In the genomic region with DNA sequence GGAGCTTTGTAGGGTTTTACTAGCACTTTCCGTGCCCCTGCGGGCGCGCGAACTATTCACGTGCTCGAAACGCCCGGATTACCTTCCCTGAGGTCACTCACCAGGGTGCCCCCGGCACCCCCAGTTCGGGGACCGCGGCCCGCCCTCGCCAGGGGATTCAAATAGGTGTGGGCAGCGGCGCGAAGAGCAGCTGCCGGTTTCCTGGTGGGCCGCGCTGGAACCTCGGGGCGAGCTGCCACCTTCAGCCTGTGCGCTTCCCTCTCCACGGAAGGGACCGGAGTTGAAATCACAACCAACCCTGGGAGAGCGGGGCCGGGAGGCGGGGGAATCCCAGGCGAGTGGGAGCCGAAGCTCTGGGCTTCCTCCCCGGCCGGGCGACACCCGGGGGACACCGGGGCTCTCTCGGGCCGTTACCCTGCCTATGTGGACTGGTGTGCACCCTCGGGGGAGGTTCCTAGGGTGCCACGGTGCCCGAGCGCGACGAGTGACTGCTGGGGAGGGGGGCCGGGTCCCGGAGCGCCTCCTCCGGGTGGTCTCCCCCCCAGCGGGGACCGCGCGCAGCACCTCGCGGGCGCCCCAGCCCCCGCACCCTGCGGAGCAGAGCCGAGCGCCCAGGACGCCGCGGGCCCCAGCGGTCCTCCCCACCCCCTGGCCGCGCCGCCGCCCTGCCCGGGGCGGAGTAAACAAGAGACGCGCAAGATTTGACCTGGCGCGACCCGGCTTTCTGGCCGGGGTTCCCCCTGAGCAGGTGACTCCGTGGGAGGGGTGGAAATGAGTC, we compare ENCODE assay signal across 8 cellular contexts. TPM values are rescaled to one million over a fixed set of nuclear protein-coding genes. Genes with fewer than 3 reads are reported as not detected.
DNase-seq lines count a peak whose midpoint lies in the region; ATAC-seq and TF ChIP-seq lines count a peak whose summit lies in the region.

No MANE protein-coding gene starts in this region.

- peak overlapping the region; percentile 92 for H3K4me3 Mint-ChIP-seq in activated T-helper 1 cell treated with anti-CD3 and anti-CD28 coated beads, Interleukin-12 subunit alpha, Interleukin-12 subunit beta, Interleukin-2, Interleukin-4 antibody, amounts not matched to agents 30 ng/mL and 10 ng/mL and 1 ng/mL, durations not matched to agents 14 hours and 24 hours and 36 hours
- peak overlapping the region; percentile 91 for H3K4me3 Mint-ChIP-seq in natural killer cell
- H3K4me3 Mint-ChIP-seq in stimulated activated naive CD8-positive, alpha-beta T cell treated with anti-CD3 and anti-CD28 coated beads, Interleukin-15, Interleukin-2, amounts not matched to agents 100 ng/mL and 50 ng/mL, for 24 hours, result peak overlapping the region; percentile 90

- peaks cover 36% of the 10 kb centered on the region for H3K4me1 Mint-ChIP-seq in activated T-helper 1 cell treated with anti-CD3 and anti-CD28 coated beads, Interleukin-12 subunit alpha, Interleukin-12 subunit beta, Interleukin-2, Interleukin-4 antibody, amounts not matched to agents 30 ng/mL and 10 ng/mL and 1 ng/mL, durations not matched to agents 14 hours and 24 hours and 36 hours (ENCODE audit: low read depth)
- peaks cover 33 to 34% of the 10 kb centered on the region in 2 donors for H3K4me1 Mint-ChIP-seq in natural killer cell
- H3K4me1 Mint-ChIP-seq in stimulated activated naive CD8-positive, alpha-beta T cell treated with anti-CD3 and anti-CD28 coated beads, Interleukin-15, Interleukin-2, amounts not matched to agents 100 ng/mL and 50 ng/mL, for 24 hours (ENCODE audit: low read depth), result peaks cover 41% of the 10 kb centered on the region

- H3K4me2 ChIP-seq in PC-9 (peak overlapping the region; percentile 93), fibroblast of lung (ENCODE audit: extremely low read depth, insufficient read depth, low read length) (peak overlapping the region; percentile 92)

- TF ChIP-seq CTCF in PC-9 (conservative IDR thresholded peaks at IDR 0.05) (no peak), fibroblast of lung (conservative IDR thresholded peaks at IDR 0.05 in 1 of 2, IDR thresholded peaks at IDR 0.05 in 1 of 2; ENCODE audit: low read depth in 1 of 2, low read length in 2 of 2) (no peak), natural killer cell (IDR thresholded peaks at IDR 0.05) (no peak)

- peaks cover 31% of the 10 kb centered on the region for H3K4me1 ChIP-seq in PC-9 (replicated peaks; ENCODE audit: insufficient read depth)
- H3K4me1 ChIP-seq in fibroblast of lung (ENCODE audit: control insufficient read depth, extremely low read depth, insufficient read depth, low read length), result peaks cover 7% of the 10 kb centered on the region

- intact Hi-C loops in PC-9 (cut with micrococcal nuclease; ENCODE audit: unreplicated experiment) (loop anchor here (1.0 to 10.0 kb wide), 11 partner anchors 45 to 728 kb away; a partner anchor contains a TSS), natural killer cell (cut with micrococcal nuclease) (loop anchor here (1.0 to 10.0 kb wide), 5 partner anchors 34 to 1408 kb away; no protein-coding TSS in a partner anchor)
- intact Hi-C loops in activated T-helper 1 cell treated with anti-CD3 and anti-CD28 coated beads, Interleukin-12 subunit alpha, Interleukin-12 subunit beta, Interleukin-2, Interleukin-4 antibody, amounts not matched to agents 30 ng/mL and 10 ng/mL and 1 ng/mL, durations not matched to agents 14 hours and 24 hours and 36 hours (cut with micrococcal nuclease), result loop anchor here (1.0 to 10.0 kb wide), 11 partner anchors 45 to 1148 kb away; a partner anchor contains a TSS

- H3K27me3 Mint-ChIP-seq in activated T-helper 1 cell treated with anti-CD3 and anti-CD28 coated beads, Interleukin-12 subunit alpha, Interleukin-12 subunit beta, Interleukin-2, Interleukin-4 antibody, amounts not matched to agents 30 ng/mL and 10 ng/mL and 1 ng/mL, durations not matched to agents 14 hours and 24 hours and 36 hours (ENCODE audit: insufficient read depth), result peaks cover 6% of the 10 kb centered on the region
- H3K27me3 Mint-ChIP-seq in natural killer cell (ENCODE audit: low read depth in 2 of 2), result no peaks in the 10 kb centered on the region
- peaks cover 3% of the 10 kb centered on the region for H3K27me3 Mint-ChIP-seq in stimulated activated naive CD8-positive, alpha-beta T cell treated with anti-CD3 and anti-CD28 coated beads, Interleukin-15, Interleukin-2, amounts not matched to agents 100 ng/mL and 50 ng/mL, for 24 hours

- H3F3A ChIP-seq in PC-9 (ENCODE audit: insufficient read depth, low read depth), result peaks cover 13% of the 10 kb centered on the region

- H3K36me3 Mint-ChIP-seq in activated T-helper 1 cell treated with anti-CD3 and anti-CD28 coated beads, Interleukin-12 subunit alpha, Interleukin-12 subunit beta, Interleukin-2, Interleukin-4 antibody, amounts not matched to agents 30 ng/mL and 10 ng/mL and 1 ng/mL, durations not matched to agents 14 hours and 24 hours and 36 hours (ENCODE audit: low read depth), result peaks cover 4% of the 10 kb centered on the region
- no peaks in the 10 kb centered on the region for H3K36me3 Mint-ChIP-seq in natural killer cell
- peaks cover 10% of the 10 kb centered on the region for H3K36me3 Mint-ChIP-seq in stimulated activated naive CD8-positive, alpha-beta T cell treated with anti-CD3 and anti-CD28 coated beads, Interleukin-15, Interleukin-2, amounts not matched to agents 100 ng/mL and 50 ng/mL, for 24 hours (ENCODE audit: low read depth)

- H3K9me2 ChIP-seq in PC-9 (ENCODE audit: insufficient read depth), result no peaks in the 10 kb centered on the region; the same call in 1 of the 2 replicates

- H3K27me3 ChIP-seq in PC-9 (ENCODE audit: insufficient read depth, low read depth) (no peaks in the 10 kb centered on the region), fibroblast of lung (ENCODE audit: control insufficient read depth, insufficient read depth, low read length) (no peaks in the 10 kb centered on the region)

- peaks cover 26% of the 10 kb centered on the region for H3K79me2 ChIP-seq in PC-9 (ENCODE audit: low read depth)
- peaks cover 31% of the 10 kb centered on the region for H3K79me2 ChIP-seq in fibroblast of lung (ENCODE audit: control insufficient read depth, insufficient read depth, low read length)

- H3K27ac ChIP-seq in PC-9 (peak overlapping the region; percentile 90), fibroblast of lung (ENCODE audit: insufficient read depth, low read length) (peak overlapping the region; percentile 97)

- peak overlapping the region; percentile 94 for H3K9ac ChIP-seq in fibroblast of lung (ENCODE audit: insufficient read depth, low read length)

- H3K9me3 ChIP-seq in PC-9 (ENCODE audit: insufficient read depth, low read depth) (no peaks in the 10 kb centered on the region), fibroblast of lung (ENCODE audit: control insufficient read depth, insufficient read depth, low read depth, low read length) (no peaks in the 10 kb centered on the region)

- H3K36me3 ChIP-seq in PC-9 (ENCODE audit: low read depth) (no peaks in the 10 kb centered on the region), fibroblast of lung (ENCODE audit: control insufficient read depth, insufficient read depth, low read length) (no peaks in the 10 kb centered on the region)

- peak; percentile 44 for ATAC-seq in HG02981 (IDR thresholded peaks at IDR 0.05; ENCODE audit: unreplicated experiment)
- peak; percentile 54 to 76 (median 61) for ATAC-seq in natural killer cell

- no peaks in the 10 kb centered on the region for H3K9me3 Mint-ChIP-seq in activated T-helper 1 cell treated with anti-CD3 and anti-CD28 coated beads, Interleukin-12 subunit alpha, Interleukin-12 subunit beta, Interleukin-2, Interleukin-4 antibody, amounts not matched to agents 30 ng/mL and 10 ng/mL and 1 ng/mL, durations not matched to agents 14 hours and 24 hours and 36 hours
- no peaks in the 10 kb centered on the region for H3K9me3 Mint-ChIP-seq in natural killer cell
- H3K9me3 Mint-ChIP-seq in stimulated activated naive CD8-positive, alpha-beta T cell treated with anti-CD3 and anti-CD28 coated beads, Interleukin-15, Interleukin-2, amounts not matched to agents 100 ng/mL and 50 ng/mL, for 24 hours, result no peaks in the 10 kb centered on the region

- no peaks in the 10 kb centered on the region for H4K20me1 ChIP-seq in PC-9 (ENCODE audit: insufficient read depth)
- H4K20me1 ChIP-seq in fibroblast of lung (ENCODE audit: control insufficient read depth, extremely low read depth, insufficient read depth, low read length), result no peaks in the 10 kb centered on the region

- H3K4me3 ChIP-seq in PC-9 (peak overlapping the region; percentile 89), fibroblast of lung (replicated peaks in 1 of 4; ENCODE audit: control extremely low read depth in 1 of 4, insufficient read depth in 1 of 4, low read depth in 3 of 4, low read length in 4 of 4) (peak overlapping the region; percentile 78 to 93 (median 86))

- POLR2A ChIA-PET in PC-9 (lab: Charles Lee; ENCODE audit: unreplicated experiment), result no interaction called here

- peak overlapping the region; percentile 90 for H2AFZ ChIP-seq in PC-9
- H2AFZ ChIP-seq in fibroblast of lung (ENCODE audit: low read length), result peak overlapping the region; percentile 69

- BruUV-seq in PC-9 (replicated peaks; lab: Mats Ljungman, UMichigan), result TSS peak; percentile 68

- DNase-seq in NK-92 treated with Interleukin-12 subunit alpha and Interleukin-12 subunit beta, amount 100 ng/mL, for 24 hours (lab: John Stamatoyannopoulos, UW), result peak; percentile 85
- no peak for DNase-seq in NK-92 (lab: John Stamatoyannopoulos, UW; ENCODE audit: unreplicated experiment)
- DNase-seq in PC-9, result peak; percentile 82 to 87
- DNase-seq in activated T-helper 1 cell treated with anti-CD3 and anti-CD28 coated beads, Interleukin-12 subunit alpha, Interleukin-12 subunit beta, Interleukin-2, Interleukin-4 antibody, amounts not matched to agents 30 ng/mL and 10 ng/mL and 1 ng/mL, durations not matched to agents 14 hours and 24 hours and 36 hours (ENCODE audit: low spot score), result peak; percentile 61
- peak; percentile 42 to 78 for DNase-seq in fibroblast of lung (ENCODE audit: low read depth in 2 of 2)
- peak; percentile 89 for DNase-seq in natural killer cell

- CTCF ChIA-PET in PC-9 (lab: Charles Lee), result no interaction called here

- H3K27ac Mint-ChIP-seq in activated T-helper 1 cell treated with anti-CD3 and anti-CD28 coated beads, Interleukin-12 subunit alpha, Interleukin-12 subunit beta, Interleukin-2, Interleukin-4 antibody, amounts not matched to agents 30 ng/mL and 10 ng/mL and 1 ng/mL, durations not matched to agents 14 hours and 24 hours and 36 hours, result peak overlapping the region; percentile 97
- peak overlapping the region; percentile 99 for H3K27ac Mint-ChIP-seq in natural killer cell
- H3K27ac Mint-ChIP-seq in stimulated activated naive CD8-positive, alpha-beta T cell treated with anti-CD3 and anti-CD28 coated beads, Interleukin-15, Interleukin-2, amounts not matched to agents 100 ng/mL and 50 ng/mL, for 24 hours, result peak overlapping the region; percentile 96

RNA-seq across cellular contexts. Expression of a gene that starts 2.1 kb away (rescaled TPM):
- 10.3 and 12.4 TPM in 2 replicates for total RNA-seq in PC-9 (2021)
- 33.9 and 38.4 TPM in 2 replicates for total RNA-seq in activated T-helper 1 cell treated with anti-CD3 and anti-CD28 coated beads, Interleukin-12 subunit alpha, Interleukin-12 subunit beta, Interleukin-2, Interleukin-4 antibody, amounts not matched to agents 30 ng/mL and 10 ng/mL and 1 ng/mL, durations not matched to agents 14 hours and 24 hours and 36 hours
- 14.4 and 15.9 TPM in 2 replicates for total RNA-seq in fibroblast of lung
- polyA plus RNA-seq in fibroblast of lung, result 5.0 and 7.1 TPM in 2 replicates
- 5.7 and 7.7 TPM in 2 replicates for polyA plus RNA-seq in fibroblast of lung (2012)
- 12.5 and 15.3 TPM in 2 replicates for polyA minus RNA-seq in fibroblast of lung (ENCODE audit: low replicate concordance)
- total RNA-seq in natural killer cell, result 10 to 100 TPM; 14.6 to 21.6 (median 18.7) TPM
